Comparison of ENCODE assay signal across 22 cellular contexts in the genomic region with DNA sequence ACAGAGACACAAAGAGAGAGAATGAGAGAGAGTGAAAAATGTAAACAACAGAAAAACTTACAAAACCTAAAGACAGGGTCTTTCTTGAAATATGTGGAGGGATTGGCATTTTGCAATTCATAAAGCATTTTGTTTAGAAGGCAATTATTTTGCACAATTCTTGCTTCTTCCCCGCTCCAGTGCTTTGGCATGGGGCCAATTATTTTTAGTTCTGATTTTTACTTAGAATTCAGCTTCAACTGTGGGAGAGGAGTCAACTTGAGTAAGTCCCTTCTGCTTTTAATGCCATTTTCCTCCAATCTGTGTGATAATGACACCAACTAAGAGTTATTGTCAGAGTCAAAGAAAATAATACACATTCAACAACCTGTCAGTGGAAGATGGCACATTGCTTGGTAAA.
A peak's percentile ranks its signal among the peaks of the same experiment; 100 is the strongest.
DNase-seq lines count a peak whose midpoint lies in the region; ATAC-seq and TF ChIP-seq lines count a peak whose summit lies in the region.
"Had no signal": no experiment of that assay in that cellular context is flagged by ENCODE, and none has a peak within 500 bp of the region (broad histone marks: within the 10 kb centered on the region; RNA-seq: fewer than 3 reads in every experiment).

No MANE protein-coding gene starts in this region.

- peak overlapping the region; percentile 18 for H3K27ac Mint-ChIP-seq in MCF 10A (ENCODE audit: low read depth, unreplicated experiment)
- H3K27ac Mint-ChIP-seq: CD4-positive, alpha-beta T cell had no signal

- H3K4me3 ChIP-seq in breast epithelium (no peak overlapping the region), neuron (ENCODE audit: low read length) (no peak overlapping the region)
- H3K4me3 ChIP-seq: GM23248, HAP-1 had no signal

- peaks cover 14% of the 10 kb centered on the region for H3K9me3 Mint-ChIP-seq in MCF 10A (ENCODE audit: unreplicated experiment)

- peak overlapping the region; percentile 23 for H2AFZ ChIP-seq in neuron (ENCODE audit: low read depth, low read length)
- H2AFZ ChIP-seq: GM23248 had no signal

- ATAC-seq in HG03139 (IDR thresholded peaks at IDR 0.05; ENCODE audit: unreplicated experiment) (no peak), HG02623 (IDR thresholded peaks at IDR 0.05; ENCODE audit: unreplicated experiment) (no peak)

- CTCF ChIA-PET in MCF 10A (lab: Yijun Ruan, JAX) = no interaction called here

- H3K4me1 ChIP-seq in breast epithelium (no peaks in the 10 kb centered on the region), neuron (ENCODE audit: insufficient read depth, low read length) (peaks cover 17% of the 10 kb centered on the region)
- H3K4me1 ChIP-seq: Caco-2, HAP-1 had no signal

- DNase-seq in MCF 10A (ENCODE audit: unreplicated experiment) (peak; percentile 0), breast epithelium (ENCODE audit: low spot score in 2 of 2) (no peak), OCI-M1 (lab: John Stamatoyannopoulos, UW) (peak; percentile 8), kidney tubule cell (ENCODE audit: low spot score) (peak; percentile 2), HuH-7.5 (ENCODE audit: low spot score) (no peak)
- DNase-seq: 8988T; ACHN; AML-193; Caco-2; CD4-positive, alpha-beta T cell; DMS153; DMS79; GDM1; GM23248; IMR-90; KBM-7 had no signal

- TF ChIP-seq POLR2A in breast epithelium (IDR thresholded peaks at IDR 0.05) = no peak

- H3K27ac ChIP-seq in breast epithelium = no peak overlapping the region
- H3K27ac ChIP-seq: C4-2B, GM23248, HL-60 had no signal

- no TSS peak for BruUV-seq in MCF 10A (replicated peaks; lab: Mats Ljungman, UMichigan)

- TF ChIP-seq CTCF in MCF 10A (IDR thresholded peaks at IDR 0.05; ENCODE audit: unreplicated experiment) (no peak), breast epithelium (IDR thresholded peaks at IDR 0.05) (no peak)

- no peaks in the 10 kb centered on the region for H3K27me3 Mint-ChIP-seq in MCF 10A (ENCODE audit: insufficient read depth, unreplicated experiment)
- H3K27me3 Mint-ChIP-seq: CD4-positive, alpha-beta T cell had no signal

- intact Hi-C loops in MCF 10A (cut with micrococcal nuclease) (no loop called here), breast epithelium (cut with DNase I; ENCODE audit: low total_unique reads) (no loop called here)

- H3K36me3 Mint-ChIP-seq in MCF 10A (ENCODE audit: insufficient read depth, unreplicated experiment) = no peaks in the 10 kb centered on the region

- H3K4me3 Mint-ChIP-seq in MCF 10A (ENCODE audit: unreplicated experiment) = no peak overlapping the region
- H3K4me3 Mint-ChIP-seq: CD4-positive, alpha-beta T cell had no signal

- H3K27me3 ChIP-seq in breast epithelium (no peaks in the 10 kb centered on the region), neuron (ENCODE audit: insufficient read depth, low read length) (no peaks in the 10 kb centered on the region)

- POLR2A ChIA-PET in MCF 10A (lab: Yijun Ruan, JAX) = no interaction called here

- peaks cover 7% of the 10 kb centered on the region for H3K4me1 Mint-ChIP-seq in MCF 10A (ENCODE audit: insufficient read depth, unreplicated experiment)

- no peaks in the 10 kb centered on the region for H3K36me3 ChIP-seq in breast epithelium
- no peaks in the 10 kb centered on the region for H3K36me3 ChIP-seq in neuron (ENCODE audit: insufficient read depth, low read length)
- H3K36me3 ChIP-seq: HAP-1 had no signal

- H3K9me3 ChIP-seq in breast epithelium (no peaks in the 10 kb centered on the region), neuron (ENCODE audit: low read length) (no peaks in the 10 kb centered on the region)
- H3K9me3 ChIP-seq: Caco-2, HAP-1 had no signal

Comparison
In these comparisons a context has a peak if more than half of its experiments do, and no peak if none do; other contexts are left out.
1. DNase-seq: peak in MCF 10A (single experiment), OCI-M1 (single experiment) and kidney tubule cell (single experiment); none in breast epithelium (0 of 2) and HuH-7.5 (single experiment).